ENCODE assay signal across 25 cellular contexts in the genomic region with DNA sequence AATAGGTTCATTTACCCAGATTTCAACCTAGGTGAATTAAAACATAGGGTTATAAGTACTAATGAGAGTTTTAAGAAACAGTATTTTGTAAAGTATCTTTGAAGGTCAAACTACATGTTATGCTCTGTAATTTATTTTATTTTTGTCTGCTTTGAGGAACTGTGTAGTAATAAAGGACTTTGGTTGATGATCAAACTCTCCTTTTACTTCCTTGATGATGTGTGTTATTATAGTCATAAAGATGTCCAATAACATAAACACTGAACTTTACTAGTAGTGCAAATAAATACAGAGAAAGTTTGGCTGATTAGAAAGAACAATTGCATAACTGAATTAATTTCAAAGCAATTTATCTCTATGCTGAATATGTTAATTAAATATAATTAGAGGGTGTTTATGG. TPM values are rescaled to one million over a fixed set of nuclear protein-coding genes. Genes with fewer than 3 reads are reported as not detected.
"Had no signal": no experiment of that assay in that cellular context is flagged by ENCODE, and none has a peak within 500 bp of the region (broad histone marks: within the 10 kb centered on the region; RNA-seq: fewer than 3 reads in every experiment).

No MANE protein-coding gene starts in this region.

- H3K4me2 ChIP-seq: KMS-11 had no signal

- ATAC-seq: activated CD8-positive, alpha-beta memory T cell treated with anti-CD3 and anti-CD28 coated beads, Interleukin-2, amount 10 ng/mL, durations not matched to agents 7 days and 5 days; activated naive CD4-positive, alpha-beta T cell treated with anti-CD3 and anti-CD28 coated beads, Interleukin-2, amount 50 U/mL, for 72 hours; activated naive CD8-positive, alpha-beta T cell treated with anti-CD3 and anti-CD28 coated beads, Interleukin-2, amount 50 U/mL, for 24 hours; activated T-cell treated with anti-CD3 and anti-CD28 coated beads, Interleukin-2, amount 50 U/mL, for 4 hours; body of pancreas; WTC11 had no signal

- H3K9ac ChIP-seq: KMS-11 had no signal

- H3K9me3 ChIP-seq: ascending aorta, body of pancreas had no signal

- DNase-seq: activated CD4-positive, alpha-beta T cell treated with anti-CD3 and anti-CD28 coated beads, Interleukin-2, amount 10 ng/mL, durations not matched to agents 24 days and 14 days; activated CD4-positive, alpha-beta T cell treated with anti-CD3 and anti-CD28 coated beads, Interleukin-2, amount 50 U/mL, for 48 hours; activated CD4-positive, CD25-positive, alpha-beta regulatory T cell treated with anti-CD3 and anti-CD28 coated beads, Interleukin-2, amount 50 U/mL, for 72 hours; activated CD8-positive, alpha-beta memory T cell treated with anti-CD3 and anti-CD28 coated beads, Interleukin-2, amount 10 ng/mL, durations not matched to agents 7 days and 5 days; activated effector memory CD4-positive, alpha-beta T cell treated with anti-CD3 and anti-CD28 coated beads, Interleukin-2, amount 50 U/mL, for 16 hours; activated naive CD4-positive, alpha-beta T cell treated with Interleukin-2 at 50 U/mL for 16 hours; activated naive CD8-positive, alpha-beta T cell treated with anti-CD3 and anti-CD28 coated beads, Interleukin-2, amount 50 U/mL, for 24 hours; activated T-cell treated with anti-CD3 and anti-CD28 coated beads, Interleukin-2, amount 50 U/mL, for 4 hours; amniotic stem cell; body of pancreas; central memory CD4-positive, alpha-beta T cell; NCI-H1092; NCI-H1417; NCI-H2029; NCI-H2107; NCI-H2171 treated with DMSO at 0.1 percent for 48 hours; NCI-H226; NCI-H526; NCI-H82; SHP77 treated with DMSO at 0.1 percent for 48 hours had no signal

- H3K36me3 ChIP-seq: ascending aorta had no signal

- H3K4me3 ChIP-seq: ascending aorta, body of pancreas had no signal

- H3K27me3 ChIP-seq: ascending aorta, body of pancreas had no signal

- FAIRE-seq: bronchial epithelial cell had no signal

- H3K27ac ChIP-seq: KMS-11 had no signal

RNA-seq across cellular contexts. Expression of a gene that starts 6.3 kb away (rescaled TPM):
- total RNA-seq: activated CD4-positive, alpha-beta T cell treated with anti-CD3 and anti-CD28 coated beads, Interleukin-2, amount 10 ng/mL, durations not matched to agents 24 days and 14 days; activated CD8-positive, alpha-beta memory T cell treated with anti-CD3 and anti-CD28 coated beads, Interleukin-2, amount 10 ng/mL, durations not matched to agents 7 days and 5 days; activated naive CD4-positive, alpha-beta T cell treated with anti-CD3 and anti-CD28 coated beads, Interleukin-2, amount 50 U/mL, for 72 hours had no signal
